In genomic region chr11:127640822-127641485, GRCh38 we compare ENCODE assay signal across 13 cellular contexts.
A peak's percentile ranks its signal among the peaks of the same experiment; 100 is the strongest.
DNase-seq lines count a peak whose midpoint lies in the region; ATAC-seq and TF ChIP-seq lines count a peak whose summit lies in the region.
"Had no signal": no experiment of that assay in that cellular context is flagged by ENCODE, and none has a peak within 500 bp of the region (broad histone marks: within the 10 kb centered on the region; RNA-seq: fewer than 3 reads in every experiment).

No MANE protein-coding gene starts in this region.

- H3K4me3 Mint-ChIP-seq in activated T-helper 1 cell treated with anti-CD3 and anti-CD28 coated beads, Interleukin-12 subunit alpha, Interleukin-12 subunit beta, Interleukin-2, Interleukin-4 antibody, amounts not matched to agents 30 ng/mL and 10 ng/mL and 1 ng/mL, durations not matched to agents 14 hours and 24 hours and 36 hours: no peak overlapping the region

- no peaks in the 10 kb centered on the region for H3K4me1 Mint-ChIP-seq in activated T-helper 1 cell treated with anti-CD3 and anti-CD28 coated beads, Interleukin-12 subunit alpha, Interleukin-12 subunit beta, Interleukin-2, Interleukin-4 antibody, amounts not matched to agents 30 ng/mL and 10 ng/mL and 1 ng/mL, durations not matched to agents 14 hours and 24 hours and 36 hours (ENCODE audit: low read depth)

- intact Hi-C loops in gastrocnemius medialis (cut with DNase I; ENCODE audit: low total_unique reads): no loop called here
- intact Hi-C loops in activated T-helper 1 cell treated with anti-CD3 and anti-CD28 coated beads, Interleukin-12 subunit alpha, Interleukin-12 subunit beta, Interleukin-2, Interleukin-4 antibody, amounts not matched to agents 30 ng/mL and 10 ng/mL and 1 ng/mL, durations not matched to agents 14 hours and 24 hours and 36 hours (cut with micrococcal nuclease): no loop called here

- peaks cover 0 to 17% of the 10 kb centered on the region in 2 donors for H3K4me1 ChIP-seq in gastrocnemius medialis
- H3K4me1 ChIP-seq: prostate gland had no signal

- TF ChIP-seq POLR2A in gastrocnemius medialis (IDR thresholded peaks at IDR 0.05): no peak

- ATAC-seq in HG03442 (IDR thresholded peaks at IDR 0.05; ENCODE audit: unreplicated experiment) (peak; percentile 49), gastrocnemius medialis (peak; percentile 65 to 84), GM19467 (IDR thresholded peaks at IDR 0.05; ENCODE audit: unreplicated experiment) (no peak)
- ATAC-seq: left lobe of liver had no signal

- no peaks in the 10 kb centered on the region for H3K36me3 Mint-ChIP-seq in activated T-helper 1 cell treated with anti-CD3 and anti-CD28 coated beads, Interleukin-12 subunit alpha, Interleukin-12 subunit beta, Interleukin-2, Interleukin-4 antibody, amounts not matched to agents 30 ng/mL and 10 ng/mL and 1 ng/mL, durations not matched to agents 14 hours and 24 hours and 36 hours (ENCODE audit: low read depth)

- H3K4me3 ChIP-seq in brain microvascular endothelial cell (ENCODE audit: low read depth, low read length): no peak overlapping the region
- no peak overlapping the region for H3K4me3 ChIP-seq in gastrocnemius medialis
- H3K4me3 ChIP-seq: dorsolateral prefrontal cortex, prostate gland had no signal

- H3K27me3 ChIP-seq in brain microvascular endothelial cell (replicated peaks) (no peaks in the 10 kb centered on the region), gastrocnemius medialis (no peaks in the 10 kb centered on the region)

- no peaks in the 10 kb centered on the region for H3K9me3 ChIP-seq in gastrocnemius medialis
- H3K9me3 ChIP-seq: prostate gland had no signal

- TF ChIP-seq CTCF in brain microvascular endothelial cell (IDR thresholded peaks at IDR 0.05; ENCODE audit: low read depth, low read length, missing control alignments) (no peak), gastrocnemius medialis (IDR thresholded peaks at IDR 0.05 in 4 of 5, conservative IDR thresholded peaks at IDR 0.05 in 1 of 5) (no peak)

- H3K27ac Mint-ChIP-seq in activated T-helper 1 cell treated with anti-CD3 and anti-CD28 coated beads, Interleukin-12 subunit alpha, Interleukin-12 subunit beta, Interleukin-2, Interleukin-4 antibody, amounts not matched to agents 30 ng/mL and 10 ng/mL and 1 ng/mL, durations not matched to agents 14 hours and 24 hours and 36 hours: no peak overlapping the region

- in situ Hi-C loops in brain microvascular endothelial cell (cut with HindIII; ENCODE audit: low pct_ligation_motif_present, low sequenced_read_pairs) (no loop called here), gastrocnemius medialis (cut with MboI; ENCODE audit: low sequenced_read_pairs in 4 of 4) (no loop called here)

- no peaks in the 10 kb centered on the region for H3K36me3 ChIP-seq in brain microvascular endothelial cell (replicated peaks)
- no peaks in the 10 kb centered on the region for H3K36me3 ChIP-seq in gastrocnemius medialis
- H3K36me3 ChIP-seq: prostate gland had no signal

- H3K27ac ChIP-seq in brain microvascular endothelial cell (no peak overlapping the region), gastrocnemius medialis (peak overlapping the region in 1 of 4 donors; percentile 40)
- H3K27ac ChIP-seq: dorsolateral prefrontal cortex, prostate gland had no signal

- DNase-seq in NCI-H1417 (lab: John Stamatoyannopoulos, UW): peak in 2 of 3 experiments; percentile 26 to 47
- no peak for DNase-seq in NCI-H1417 treated with DMSO at 0.1 percent for 48 hours (lab: John Stamatoyannopoulos, UW)
- DNase-seq in brain microvascular endothelial cell: peak; percentile 24
- DNase-seq in gastrocnemius medialis: no peak
- no peak for DNase-seq in stimulated activated naive CD4-positive, alpha-beta T cell (lab: John Stamatoyannopoulos, UW)
- DNase-seq in activated T-helper 1 cell treated with anti-CD3 and anti-CD28 coated beads, Interleukin-12 subunit alpha, Interleukin-12 subunit beta, Interleukin-2, Interleukin-4 antibody, amounts not matched to agents 30 ng/mL and 10 ng/mL and 1 ng/mL, durations not matched to agents 14 hours and 24 hours and 36 hours (ENCODE audit: low spot score): no peak
- DNase-seq: activated CD4-positive, alpha-beta T cell treated with anti-CD3 and anti-CD28 coated beads for 4 hours; activated naive CD4-positive, alpha-beta T cell treated with Interleukin-2 at 50 U/mL for 16 hours; dorsolateral prefrontal cortex had no signal

- H3K27me3 Mint-ChIP-seq in activated T-helper 1 cell treated with anti-CD3 and anti-CD28 coated beads, Interleukin-12 subunit alpha, Interleukin-12 subunit beta, Interleukin-2, Interleukin-4 antibody, amounts not matched to agents 30 ng/mL and 10 ng/mL and 1 ng/mL, durations not matched to agents 14 hours and 24 hours and 36 hours (ENCODE audit: insufficient read depth): no peaks in the 10 kb centered on the region

- H3K9me3 Mint-ChIP-seq in activated T-helper 1 cell treated with anti-CD3 and anti-CD28 coated beads, Interleukin-12 subunit alpha, Interleukin-12 subunit beta, Interleukin-2, Interleukin-4 antibody, amounts not matched to agents 30 ng/mL and 10 ng/mL and 1 ng/mL, durations not matched to agents 14 hours and 24 hours and 36 hours: no peaks in the 10 kb centered on the region

Comparison
In these comparisons a context has a peak if more than half of its experiments do, and no peak if none do; other contexts are left out.
1. DNase-seq: peak in NCI-H1417 (2 of 3) and brain microvascular endothelial cell (single experiment); none in NCI-H1417 treated with DMSO at 0.1 percent for 48 hours (single experiment), gastrocnemius medialis (0 of 2), stimulated activated naive CD4-positive, alpha-beta T cell (0 of 6) and activated T-helper 1 cell treated with anti-CD3 and anti-CD28 coated beads, Interleukin-12 subunit alpha, Interleukin-12 subunit beta, Interleukin-2, Interleukin-4 antibody, amounts not matched to agents 30 ng/mL and 10 ng/mL and 1 ng/mL, durations not matched to agents 14 hours and 24 hours and 36 hours (single experiment).